ENCODE assay signal across 22 cellular contexts in the genomic region with DNA sequence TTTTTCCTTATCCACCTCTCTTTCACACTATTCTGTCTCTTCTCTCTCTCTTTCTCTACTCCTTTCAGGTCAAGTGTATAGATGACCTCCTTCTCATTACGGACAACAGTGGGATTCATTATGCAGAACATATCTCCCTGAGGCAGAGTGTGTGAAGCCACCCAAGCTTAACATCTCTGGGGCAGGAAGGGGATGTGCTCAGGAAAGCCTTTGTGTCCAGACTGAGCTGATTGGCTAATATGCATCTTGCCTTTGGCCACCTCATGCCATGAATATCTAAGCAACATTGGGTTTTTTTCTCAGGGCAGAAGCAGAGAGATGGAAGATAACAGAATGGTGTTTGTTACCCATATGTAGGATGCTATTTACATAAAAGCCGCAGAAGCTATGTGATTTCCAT.
"Had no signal": no experiment of that assay in that cellular context is flagged by ENCODE, and none has a peak within 500 bp of the region (broad histone marks: within the 10 kb centered on the region; RNA-seq: fewer than 3 reads in every experiment).

No MANE protein-coding gene starts in this region.

- H3K27ac ChIP-seq: dorsolateral prefrontal cortex, gastroesophageal sphincter, heart left ventricle, hepatocyte, neutrophil, parathyroid adenoma, sigmoid colon, spleen, testis, tibial artery had no signal

- ATAC-seq: gastroesophageal sphincter; heart left ventricle; left lobe of liver; naive thymus-derived CD4-positive, alpha-beta T cell; right cardiac atrium; stimulated activated memory B cell treated with anti-CD40 and anti-IgM and Interleukin-4, amounts not matched to agents 10 μg/mL and 1 μg/mL and 100 μg/mL, for 72 hours; stimulated activated naive CD8-positive, alpha-beta T cell treated with anti-CD3 and anti-CD28 coated beads, Interleukin-15, Interleukin-2, amounts not matched to agents 100 U/mL and 50 U/mL, for 24 hours had no signal

- H3K4me1 ChIP-seq: gastroesophageal sphincter, heart left ventricle, parathyroid adenoma, sigmoid colon, spleen, testis, tibial artery had no signal

- H3K4me2 ChIP-seq: hepatocyte had no signal

- DNase-seq: dorsolateral prefrontal cortex; effector CD4-positive, alpha-beta T cell; foreskin fibroblast; heart left ventricle; kidney glomerular epithelial cell; midbrain; naive thymus-derived CD4-positive, alpha-beta T cell; right cardiac atrium; sigmoid colon; spleen; stimulated activated CD4-positive, alpha-beta T cell treated with anti-CD3 and anti-CD28 coated beads, Interleukin-4, amount 100 ng/mL, for 4 hours; stimulated activated naive CD8-positive, alpha-beta T cell treated with anti-CD3 and anti-CD28 coated beads, Interleukin-15, Interleukin-2, amounts not matched to agents 100 U/mL and 50 U/mL, for 24 hours; substantia nigra; testis; tibial artery had no signal

- H2AFZ ChIP-seq: hepatocyte, parathyroid adenoma had no signal

- H3K27me3 ChIP-seq: dorsolateral prefrontal cortex, gastroesophageal sphincter, hepatocyte, neutrophil, sigmoid colon, spleen, testis, tibial artery had no signal

- H3K9me3 ChIP-seq: heart left ventricle, neutrophil, sigmoid colon, testis, tibial artery had no signal

- H3K4me3 ChIP-seq: dorsolateral prefrontal cortex, gastroesophageal sphincter, heart left ventricle, hepatocyte, lung, sigmoid colon, spleen, testis, tibial artery had no signal

- H3K9ac ChIP-seq: parathyroid adenoma had no signal

- H3K36me3 ChIP-seq: gastroesophageal sphincter, heart left ventricle, neutrophil, sigmoid colon, spleen, tibial artery had no signal
